Comparison of ENCODE assay signal across 8 cellular contexts in genomic region chr2:240624950-240625621, GRCh38.
DNase-seq lines count a peak whose midpoint lies in the region; TF ChIP-seq lines count a peak whose summit lies in the region.

GPR35 (plus strand) TSS chr2:240625480; CDS start chr2:240629953, 4,473 bp downstream.

- DNase-seq in EL: peak; percentile 85
- DNase-seq in NB4 (ENCODE audit: low read depth): peak; percentile 97
- peak; percentile 89 for DNase-seq in activated CD8-positive, alpha-beta memory T cell treated with anti-CD3 and anti-CD28 coated beads, Interleukin-2, amount 50 U/mL, for 48 hours
- DNase-seq in glomerular visceral epithelial cell (ENCODE audit: extremely low spot score): peak; percentile 96
- DNase-seq in stimulated activated CD4-positive, alpha-beta T cell treated with anti-CD3 and anti-CD28 coated beads, Interleukin-15, amount 100 ng/mL, for 48 hours (ENCODE audit: low read depth in 2 of 2): peak; percentile 76 to 78
- DNase-seq in HAP-1 (ENCODE audit: low spot score in 2 of 2): no peak
- DNase-seq in DMS79 treated with DMSO at 0.1 percent for 48 hours (lab: John Stamatoyannopoulos, UW): no peak
- no peak for DNase-seq in cortex of kidney (lab: John Stamatoyannopoulos, UW)

- in situ Hi-C loops in HAP-1 (cut with MboI; ENCODE audit: low sequenced_read_pairs): no loop called here

- no peaks in the 10 kb centered on the region for H3K27me3 ChIP-seq in HAP-1 (ENCODE audit: low read depth)

- TF ChIP-seq CTCF in NB4 (IDR thresholded peaks at IDR 0.05; ENCODE audit: low read depth, low read length): no peak

- H3K36me3 ChIP-seq in HAP-1 (replicated peaks): no peaks in the 10 kb centered on the region

- no peaks in the 10 kb centered on the region for H3K9me3 ChIP-seq in HAP-1

- peak; percentile 26 for TF ChIP-seq POLR2A in NB4 (IDR thresholded peaks at IDR 0.05; ENCODE audit: extremely low read depth, insufficient read length)

- H3K4me3 ChIP-seq in NB4 (ENCODE audit: low read depth, low read length) (peak within 1 kb of the TSS; percentile 66), HAP-1 (no peak within 1 kb of the TSS)

- H3K4me1 ChIP-seq in HAP-1: no peaks in the 10 kb centered on the region

Comparison
In these comparisons a context has a peak if more than half of its experiments do, and no peak if none do; other contexts are left out.
1. DNase-seq: peak in EL (single experiment), NB4 (single experiment), activated CD8-positive, alpha-beta memory T cell treated with anti-CD3 and anti-CD28 coated beads, Interleukin-2, amount 50 U/mL, for 48 hours (single experiment), glomerular visceral epithelial cell (single experiment) and stimulated activated CD4-positive, alpha-beta T cell treated with anti-CD3 and anti-CD28 coated beads, Interleukin-15, amount 100 ng/mL, for 48 hours (2 of 2); none in HAP-1 (0 of 2), DMS79 treated with DMSO at 0.1 percent for 48 hours (single experiment) and cortex of kidney (single experiment).